Comparison of ENCODE assay signal across 1 cellular context in genomic region chr13:35812730-35813129, GRCh38.
TF ChIP-seq lines count a peak whose summit lies in the region.

No MANE protein-coding gene starts in this region.

TF ChIP-seq in GM23338, 12 proteins besides CTCF, POLR2A, EP300 and RAD21 (continued from another document):
- TF ChIP-seq, protein P1, sequence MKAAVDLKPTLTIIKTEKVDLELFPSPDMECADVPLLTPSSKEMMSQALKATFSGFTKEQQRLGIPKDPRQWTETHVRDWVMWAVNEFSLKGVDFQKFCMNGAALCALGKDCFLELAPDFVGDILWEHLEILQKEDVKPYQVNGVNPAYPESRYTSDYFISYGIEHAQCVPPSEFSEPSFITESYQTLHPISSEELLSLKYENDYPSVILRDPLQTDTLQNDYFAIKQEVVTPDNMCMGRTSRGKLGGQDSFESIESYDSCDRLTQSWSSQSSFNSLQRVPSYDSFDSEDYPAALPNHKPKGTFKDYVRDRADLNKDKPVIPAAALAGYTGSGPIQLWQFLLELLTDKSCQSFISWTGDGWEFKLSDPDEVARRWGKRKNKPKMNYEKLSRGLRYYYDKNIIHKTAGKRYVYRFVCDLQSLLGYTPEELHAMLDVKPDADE (IDR thresholded peaks at IDR 0.05): no peak
- no peak for TF ChIP-seq STAT1 (IDR thresholded peaks at IDR 0.05; ENCODE audit: unreplicated experiment)
- TF ChIP-seq REST (IDR thresholded peaks at IDR 0.05; ENCODE audit: unreplicated experiment): no peak
- no peak for TF ChIP-seq EZH2 (IDR thresholded peaks at IDR 0.05; ENCODE audit: low read depth, unreplicated experiment)
- TF ChIP-seq CREB1 (CRISPR knock-in tag; IDR thresholded peaks at IDR 0.05; ENCODE audit: low read depth): no peak
- no peak for TF ChIP-seq ZNF331 (CRISPR knock-in tag; IDR thresholded peaks at IDR 0.05; ENCODE audit: low read depth)
- TF ChIP-seq, protein P2, sequence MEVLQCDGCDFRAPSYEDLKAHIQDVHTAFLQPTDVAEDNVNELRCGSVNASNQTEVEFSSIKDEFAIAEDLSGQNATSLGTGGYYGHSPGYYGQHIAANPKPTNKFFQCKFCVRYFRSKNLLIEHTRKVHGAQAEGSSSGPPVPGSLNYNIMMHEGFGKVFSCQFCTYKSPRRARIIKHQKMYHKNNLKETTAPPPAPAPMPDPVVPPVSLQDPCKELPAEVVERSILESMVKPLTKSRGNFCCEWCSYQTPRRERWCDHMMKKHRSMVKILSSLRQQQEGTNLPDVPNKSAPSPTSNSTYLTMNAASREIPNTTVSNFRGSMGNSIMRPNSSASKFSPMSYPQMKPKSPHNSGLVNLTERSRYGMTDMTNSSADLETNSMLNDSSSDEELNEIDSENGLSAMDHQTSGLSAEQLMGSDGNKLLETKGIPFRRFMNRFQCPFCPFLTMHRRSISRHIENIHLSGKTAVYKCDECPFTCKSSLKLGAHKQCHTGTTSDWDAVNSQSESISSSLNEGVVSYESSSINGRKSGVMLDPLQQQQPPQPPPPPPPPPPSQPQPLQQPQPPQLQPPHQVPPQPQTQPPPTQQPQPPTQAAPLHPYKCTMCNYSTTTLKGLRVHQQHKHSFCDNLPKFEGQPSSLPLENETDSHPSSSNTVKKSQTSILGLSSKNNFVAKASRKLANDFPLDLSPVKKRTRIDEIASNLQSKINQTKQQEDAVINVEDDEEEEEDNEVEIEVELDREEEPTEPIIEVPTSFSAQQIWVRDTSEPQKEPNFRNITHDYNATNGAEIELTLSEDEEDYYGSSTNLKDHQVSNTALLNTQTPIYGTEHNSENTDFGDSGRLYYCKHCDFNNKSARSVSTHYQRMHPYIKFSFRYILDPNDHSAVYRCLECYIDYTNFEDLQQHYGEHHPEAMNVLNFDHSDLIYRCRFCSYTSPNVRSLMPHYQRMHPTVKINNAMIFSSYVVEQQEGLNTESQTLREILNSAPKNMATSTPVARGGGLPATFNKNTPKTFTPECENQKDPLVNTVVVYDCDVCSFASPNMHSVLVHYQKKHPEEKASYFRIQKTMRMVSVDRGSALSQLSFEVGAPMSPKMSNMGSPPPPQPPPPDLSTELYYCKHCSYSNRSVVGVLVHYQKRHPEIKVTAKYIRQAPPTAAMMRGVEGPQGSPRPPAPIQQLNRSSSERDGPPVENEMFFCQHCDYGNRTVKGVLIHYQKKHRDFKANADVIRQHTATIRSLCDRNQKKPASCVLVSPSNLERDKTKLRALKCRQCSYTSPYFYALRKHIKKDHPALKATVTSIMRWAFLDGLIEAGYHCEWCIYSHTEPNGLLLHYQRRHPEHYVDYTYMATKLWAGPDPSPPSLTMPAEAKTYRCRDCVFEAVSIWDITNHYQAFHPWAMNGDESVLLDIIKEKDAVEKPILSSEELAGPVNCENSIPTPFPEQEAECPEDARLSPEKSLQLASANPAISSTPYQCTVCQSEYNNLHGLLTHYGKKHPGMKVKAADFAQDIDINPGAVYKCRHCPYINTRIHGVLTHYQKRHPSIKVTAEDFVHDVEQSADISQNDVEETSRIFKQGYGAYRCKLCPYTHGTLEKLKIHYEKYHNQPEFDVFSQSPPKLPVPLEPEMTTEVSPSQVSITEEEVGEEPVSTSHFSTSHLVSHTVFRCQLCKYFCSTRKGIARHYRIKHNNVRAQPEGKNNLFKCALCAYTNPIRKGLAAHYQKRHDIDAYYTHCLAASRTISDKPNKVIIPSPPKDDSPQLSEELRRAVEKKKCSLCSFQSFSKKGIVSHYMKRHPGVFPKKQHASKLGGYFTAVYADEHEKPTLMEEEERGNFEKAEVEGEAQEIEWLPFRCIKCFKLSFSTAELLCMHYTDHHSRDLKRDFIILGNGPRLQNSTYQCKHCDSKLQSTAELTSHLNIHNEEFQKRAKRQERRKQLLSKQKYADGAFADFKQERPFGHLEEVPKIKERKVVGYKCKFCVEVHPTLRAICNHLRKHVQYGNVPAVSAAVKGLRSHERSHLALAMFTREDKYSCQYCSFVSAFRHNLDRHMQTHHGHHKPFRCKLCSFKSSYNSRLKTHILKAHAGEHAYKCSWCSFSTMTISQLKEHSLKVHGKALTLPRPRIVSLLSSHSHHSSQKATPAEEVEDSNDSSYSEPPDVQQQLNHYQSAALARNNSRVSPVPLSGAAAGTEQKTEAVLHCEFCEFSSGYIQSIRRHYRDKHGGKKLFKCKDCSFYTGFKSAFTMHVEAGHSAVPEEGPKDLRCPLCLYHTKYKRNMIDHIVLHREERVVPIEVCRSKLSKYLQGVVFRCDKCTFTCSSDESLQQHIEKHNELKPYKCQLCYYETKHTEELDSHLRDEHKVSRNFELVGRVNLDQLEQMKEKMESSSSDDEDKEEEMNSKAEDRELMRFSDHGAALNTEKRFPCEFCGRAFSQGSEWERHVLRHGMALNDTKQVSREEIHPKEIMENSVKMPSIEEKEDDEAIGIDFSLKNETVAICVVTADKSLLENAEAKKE (CRISPR knock-in tag; IDR thresholded peaks at IDR 0.05): no peak
- TF ChIP-seq JUNB (IDR thresholded peaks at IDR 0.05; ENCODE audit: unreplicated experiment): no peak
